Comparison of ENCODE assay signal across 1 cellular context in genomic region chr2:215366440-215367032, GRCh38.
TF ChIP-seq lines count a peak whose summit lies in the region.

No MANE protein-coding gene starts in this region.

TF ChIP-seq in HepG2, 621 proteins besides CTCF, POLR2A, EP300 and RAD21:
- TF ChIP-seq ZBTB43 (CRISPR knock-in tag; conservative IDR thresholded peaks at IDR 0.05) (0 out of 2 replicates have a peak, but pooled peaks have one; percentile 18), HNRNPUL1 (IDR thresholded peaks at IDR 0.05; ENCODE audit: low read depth, low read length) (peak; percentile 28; the same call in 1 of the 2 replicates), ZFP36L1 (CRISPR knock-in tag; IDR thresholded peaks at IDR 0.05) (peak; percentile 8; the same call in 1 of the 2 replicates), RBM22 (optimal IDR thresholded peaks at IDR 0.05; ENCODE audit: low read length) (peak; percentile 91), RBFOX2 (IDR thresholded peaks at IDR 0.05; ENCODE audit: low read depth, low read length) (peak; percentile 81), SAFB2 (CRISPR knock-in tag; IDR thresholded peaks at IDR 0.05; ENCODE audit: borderline replicate concordance, low read depth) (no peak), AGO2 (optimal IDR thresholded peaks at IDR 0.05; ENCODE audit: low read depth, low read length) (peak; percentile 89), HES4 (CRISPR knock-in tag; IDR thresholded peaks at IDR 0.05; ENCODE audit: borderline replicate concordance) (no peak)
TF ChIP-seq in HepG2: peak in this region for 6.
